Comparison of ENCODE assay signal across 7 cellular contexts in the genomic region with DNA sequence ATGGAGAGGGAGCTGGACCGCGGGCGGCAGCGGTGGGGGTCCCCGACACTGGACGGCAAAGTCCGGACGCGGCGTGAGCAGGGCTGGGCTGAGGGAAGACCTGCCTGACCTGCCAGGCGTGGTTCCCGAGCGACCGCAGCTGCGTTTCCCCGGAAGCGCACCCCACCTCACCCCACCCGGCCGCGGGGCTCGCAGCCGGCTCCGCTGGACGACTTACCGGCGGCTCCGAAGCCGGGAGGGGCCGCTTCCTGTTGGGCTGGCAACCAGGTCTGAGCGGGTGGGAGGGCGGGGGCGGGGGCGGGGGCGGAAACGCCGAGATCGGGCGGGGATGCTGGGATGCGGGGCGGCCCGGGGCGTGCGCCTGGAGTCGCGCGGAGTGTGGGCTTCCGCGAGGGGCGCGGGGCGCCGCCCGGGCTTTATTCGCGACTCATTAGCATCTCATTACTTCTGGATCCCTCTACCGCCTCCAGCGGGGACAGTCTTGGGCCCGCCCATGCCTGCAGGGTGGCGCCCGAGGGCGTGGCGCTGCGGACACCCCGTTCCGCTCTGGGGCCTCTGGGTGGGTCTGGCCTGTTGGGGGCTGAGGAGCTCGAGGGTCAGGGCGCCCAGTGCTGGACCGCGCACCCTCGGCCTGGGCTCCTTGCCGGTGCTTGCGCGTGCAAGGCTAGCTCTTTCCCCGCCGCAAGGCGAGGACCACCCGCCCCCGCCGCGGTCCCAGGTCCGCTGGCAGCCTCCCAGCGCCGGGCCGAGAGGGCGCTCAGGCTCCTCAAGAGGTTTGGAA. TPM values are rescaled to one million over a fixed set of nuclear protein-coding genes. Genes with fewer than 3 reads are reported as not detected.
A peak's percentile ranks its signal among the peaks of the same experiment; 100 is the strongest.
DNase-seq lines count a peak whose midpoint lies in the region; ATAC-seq and TF ChIP-seq lines count a peak whose summit lies in the region.

A gene with protein sequence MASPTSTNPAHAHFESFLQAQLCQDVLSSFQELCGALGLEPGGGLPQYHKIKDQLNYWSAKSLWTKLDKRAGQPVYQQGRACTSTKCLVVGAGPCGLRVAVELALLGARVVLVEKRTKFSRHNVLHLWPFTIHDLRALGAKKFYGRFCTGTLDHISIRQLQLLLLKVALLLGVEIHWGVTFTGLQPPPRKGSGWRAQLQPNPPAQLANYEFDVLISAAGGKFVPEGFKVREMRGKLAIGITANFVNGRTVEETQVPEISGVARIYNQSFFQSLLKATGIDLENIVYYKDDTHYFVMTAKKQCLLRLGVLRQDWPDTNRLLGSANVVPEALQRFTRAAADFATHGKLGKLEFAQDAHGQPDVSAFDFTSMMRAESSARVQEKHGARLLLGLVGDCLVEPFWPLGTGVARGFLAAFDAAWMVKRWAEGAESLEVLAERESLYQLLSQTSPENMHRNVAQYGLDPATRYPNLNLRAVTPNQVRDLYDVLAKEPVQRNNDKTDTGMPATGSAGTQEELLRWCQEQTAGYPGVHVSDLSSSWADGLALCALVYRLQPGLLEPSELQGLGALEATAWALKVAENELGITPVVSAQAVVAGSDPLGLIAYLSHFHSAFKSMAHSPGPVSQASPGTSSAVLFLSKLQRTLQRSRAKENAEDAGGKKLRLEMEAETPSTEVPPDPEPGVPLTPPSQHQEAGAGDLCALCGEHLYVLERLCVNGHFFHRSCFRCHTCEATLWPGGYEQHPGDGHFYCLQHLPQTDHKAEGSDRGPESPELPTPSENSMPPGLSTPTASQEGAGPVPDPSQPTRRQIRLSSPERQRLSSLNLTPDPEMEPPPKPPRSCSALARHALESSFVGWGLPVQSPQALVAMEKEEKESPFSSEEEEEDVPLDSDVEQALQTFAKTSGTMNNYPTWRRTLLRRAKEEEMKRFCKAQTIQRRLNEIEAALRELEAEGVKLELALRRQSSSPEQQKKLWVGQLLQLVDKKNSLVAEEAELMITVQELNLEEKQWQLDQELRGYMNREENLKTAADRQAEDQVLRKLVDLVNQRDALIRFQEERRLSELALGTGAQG (minus strand): TSS at position 271 of the 781 bp plus-strand sequence. CDS start 1,576 bp downstream, outside the sequence.

- H3K4me1 Mint-ChIP-seq in immature natural killer cell = peaks cover 52 to 66% of the 10 kb centered on the region in 2 donors

- no peaks in the 10 kb centered on the region for H3K36me3 ChIP-seq in breast epithelium

- intact Hi-C loops in breast epithelium (cut with DNase I; ENCODE audit: low total_unique reads) = no loop called here

- H3K4me3 ChIP-seq in breast epithelium = peak within 1 kb of the TSS; percentile 62 to 82 (median 77)

- no peak for TF ChIP-seq POLR2A in breast epithelium (IDR thresholded peaks at IDR 0.05)

- H3K27me3 Mint-ChIP-seq in immature natural killer cell (ENCODE audit: low read depth in 3 of 3) = peaks cover 13 to 24% (median 15%) of the 10 kb centered on the region in 3 donors

- peak within 1 kb of the TSS; percentile 94 to 100 (median 97) for H3K27ac Mint-ChIP-seq in immature natural killer cell

- peak within 1 kb of the TSS; percentile 69 to 73 for H3K27ac ChIP-seq in breast epithelium

- no peaks in the 10 kb centered on the region for H3K4me1 ChIP-seq in breast epithelium

- H3K9me3 Mint-ChIP-seq in immature natural killer cell = no peaks in the 10 kb centered on the region

- H3K9me3 ChIP-seq in breast epithelium = no peaks in the 10 kb centered on the region

- no peak for TF ChIP-seq CTCF in breast epithelium (IDR thresholded peaks at IDR 0.05)

- H3K36me3 Mint-ChIP-seq in immature natural killer cell = peaks cover 2 to 8% (median 7%) of the 10 kb centered on the region in 3 donors

- DNase-seq in NCI-H1092 (lab: John Stamatoyannopoulos, UW) = peak; percentile 63
- DNase-seq in UCSD-AML1 (lab: John Stamatoyannopoulos, UW; ENCODE audit: unreplicated experiment) = peak; percentile 71
- no peak for DNase-seq in breast epithelium (ENCODE audit: low spot score in 2 of 2)
- DNase-seq in immature natural killer cell = peak; percentile 81 to 83 (median 82)
- peak; percentile 47 for DNase-seq in stimulated activated CD4-positive, alpha-beta T cell treated with anti-CD3 and anti-CD28 coated beads, Interleukin-12 subunit alpha, Interleukin-12 subunit beta, amount 100 ng/mL, for 4 hours

- ATAC-seq in GM18502 (IDR thresholded peaks at IDR 0.05; ENCODE audit: poor library complexity, unreplicated experiment) = peak; percentile 61
- ATAC-seq in HG02588 (IDR thresholded peaks at IDR 0.05; ENCODE audit: unreplicated experiment) = peak; percentile 61

- no peaks in the 10 kb centered on the region for H3K27me3 ChIP-seq in breast epithelium

- peak within 1 kb of the TSS; percentile 96 to 99 (median 97) for H3K4me3 Mint-ChIP-seq in immature natural killer cell

RNA-seq across cellular contexts. Expression of the gene that starts here (rescaled TPM):
- 10 to 100 TPM; 23.6 to 29.8 (median 25.5) TPM for total RNA-seq in breast epithelium
- polyA plus RNA-seq in immature natural killer cell = 10 to 100 TPM in 1 of 3 donors, 1 to 10 TPM in 2; 7.5 to 13.4 (median 9.5) TPM

Comparison
In these comparisons a context has a peak if more than half of its experiments do, and no peak if none do; other contexts are left out.
1. DNase-seq: peak in NCI-H1092 (single experiment), UCSD-AML1 (single experiment), immature natural killer cell (3 of 3) and stimulated activated CD4-positive, alpha-beta T cell treated with anti-CD3 and anti-CD28 coated beads, Interleukin-12 subunit alpha, Interleukin-12 subunit beta, amount 100 ng/mL, for 4 hours (single experiment); none in breast epithelium (0 of 2).